23 cellular contexts compared by ENCODE assay signal in genomic region chr5:142878111-142878510, GRCh38.
DNase-seq lines count a peak whose midpoint lies in the region; ATAC-seq, FAIRE-seq and TF ChIP-seq lines count a peak whose summit lies in the region.
"Had no signal": no experiment of that assay in that cellular context is flagged by ENCODE, and none has a peak within 500 bp of the region (broad histone marks: within the 10 kb centered on the region; RNA-seq: fewer than 3 reads in every experiment).

No MANE protein-coding gene starts in this region.

- no peak overlapping the region for H3K4me2 ChIP-seq in K562 (ENCODE audit: insufficient read depth, low read length)
- H3K4me2 ChIP-seq: A549 had no signal

- H3K27ac ChIP-seq in HEK293 (ENCODE audit: extremely low read depth, low read depth, low read length): no peak overlapping the region
- H3K27ac ChIP-seq in K562 (ENCODE audit: extremely low read depth, low read depth, low read length): no peak overlapping the region
- peak overlapping the region in 3 of 4 donors; percentile 48 to 76 (median 71) for H3K27ac ChIP-seq in tibial nerve
- no peak overlapping the region for H3K27ac ChIP-seq in ovary
- H3K27ac ChIP-seq: A549, HL-60 had no signal

- peak overlapping the region in 1 of 2 donors; percentile 22 for H3K27ac Mint-ChIP-seq in stimulated activated naive CD8-positive, alpha-beta T cell treated with anti-CD3 and anti-CD28 coated beads, Interleukin-15, amount 100 ng/mL, for 72 hours
- H3K27ac Mint-ChIP-seq: HFFc6 had no signal

- H3K4me3 Mint-ChIP-seq in stimulated activated naive CD8-positive, alpha-beta T cell treated with anti-CD3 and anti-CD28 coated beads, Interleukin-15, amount 100 ng/mL, for 72 hours: no peak overlapping the region
- H3K4me3 Mint-ChIP-seq: CD14-positive monocyte; CD4-positive, alpha-beta memory T cell; HFFc6 had no signal

- ATAC-seq in K562: no peak
- ATAC-seq in stimulated activated naive CD8-positive, alpha-beta T cell treated with anti-CD3 and anti-CD28 coated beads, Interleukin-15, amount 100 ng/mL, for 72 hours: no peak
- ATAC-seq: A549, GM12878 had no signal

- H3K9me3 Mint-ChIP-seq in stimulated activated naive CD8-positive, alpha-beta T cell treated with anti-CD3 and anti-CD28 coated beads, Interleukin-15, amount 100 ng/mL, for 72 hours: no peaks in the 10 kb centered on the region
- H3K9me3 Mint-ChIP-seq: CD4-positive, alpha-beta memory T cell; HFFc6 had no signal

- TF ChIP-seq CTCF in HEK293 (tag by site-specific recombination; IDR thresholded peaks at IDR 0.05): no peak
- TF ChIP-seq CTCF in K562 (IDR thresholded peaks at IDR 0.05 in 2 of 3, conservative IDR thresholded peaks at IDR 0.05 in 1 of 3; ENCODE audit: insufficient read depth in 2 of 3, low read depth in 1 of 3, low read length in 3 of 3): no peak
- no peak for TF ChIP-seq CTCF in tibial nerve (IDR thresholded peaks at IDR 0.05)
- no peak for TF ChIP-seq CTCF in ovary (IDR thresholded peaks at IDR 0.05)

- no peaks in the 10 kb centered on the region for H3K4me1 Mint-ChIP-seq in stimulated activated naive CD8-positive, alpha-beta T cell treated with anti-CD3 and anti-CD28 coated beads, Interleukin-15, amount 100 ng/mL, for 72 hours

- no peak for TF ChIP-seq RAD21 in K562 (CRISPR knock-in tag; conservative IDR thresholded peaks at IDR 0.05 in 1 of 2, IDR thresholded peaks at IDR 0.05 in 1 of 2)

- under 1% methylated on average over 7 of the region's 7 CpGs for WGBS in K562 (ENCODE audit: insufficient coverage, low coverage, missing lambda C conversion rate)
- 42 to 49% methylated on average over 7 of the region's 7 CpGs for WGBS in tibial nerve, 2 donors
- 72 to 83% (median 81%) methylated on average over 7 of the region's 7 CpGs for WGBS in ovary, 3 donors

- intact Hi-C loops in K562 (cut with micrococcal nuclease): no loop called here
- intact Hi-C loops in ovary (cut with DNase I): loop anchor here in 3 of 4 donors (5.0 to 10.0 kb wide), 3 partner anchors 156 to 273 kb away; no protein-coding TSS in a partner anchor

- H3K9me3 ChIP-seq in HEK293 (ENCODE audit: control insufficient read depth, insufficient read depth, low read depth, low read length): no peaks in the 10 kb centered on the region
- no peaks in the 10 kb centered on the region for H3K9me3 ChIP-seq in K562 (replicated peaks; ENCODE audit: control insufficient read depth, insufficient read depth, low read depth, low read length)
- H3K9me3 ChIP-seq in tibial nerve: no peaks in the 10 kb centered on the region
- no peaks in the 10 kb centered on the region for H3K9me3 ChIP-seq in ovary
- H3K9me3 ChIP-seq: A549 had no signal

- H3K9me1 ChIP-seq in K562 (ENCODE audit: control insufficient read depth, insufficient read depth, low read length): no peaks in the 10 kb centered on the region

- CTCF ChIA-PET in HEK293 (lab: Yijun Ruan, JAX) (interaction anchor here (1.2 to 16.6 kb wide), 6 partner anchors 10 to 161 kb away, joined by 3 to 572 read pairs (median 19); no protein-coding TSS in a partner anchor), K562 (lab: Yijun Ruan, JAX; ENCODE audit: low intra/inter-chr PET ratio) (interaction anchor here (5.1 kb wide), 1 partner anchor 130 kb away, joined by 47 read pairs; no protein-coding TSS in a partner anchor)

- no peak overlapping the region for H3K9ac ChIP-seq in K562 (ENCODE audit: insufficient read depth in 1 of 2, low read depth in 2 of 2, low read length in 2 of 2)

- POLR2A ChIA-PET in HEK293 (lab: Yijun Ruan, JAX): no interaction called here
- POLR2A ChIA-PET in K562 (lab: Yijun Ruan, JAX): no interaction called here

- in situ Hi-C loops in K562 (cut with MboI): no loop called here

- H3K27me3 Mint-ChIP-seq in stimulated activated naive CD8-positive, alpha-beta T cell treated with anti-CD3 and anti-CD28 coated beads, Interleukin-15, amount 100 ng/mL, for 72 hours: no peaks in the 10 kb centered on the region
- H3K27me3 Mint-ChIP-seq: CD4-positive, alpha-beta memory T cell had no signal

- DNase-seq in K562 (ENCODE audit: extremely low read depth in 1 of 4, low spot score in 3 of 4) (no peak), foreskin melanocyte (peak; percentile 39), tibial nerve (ENCODE audit: low spot score in 2 of 2) (no peak), ovary (no peak), NCI-H1930 (lab: John Stamatoyannopoulos, UW) (no peak), A172 (ENCODE audit: low spot score) (no peak)
- DNase-seq in stimulated activated naive CD8-positive, alpha-beta T cell treated with anti-CD3 and anti-CD28 coated beads, Interleukin-15, amount 100 ng/mL, for 72 hours: no peak
- DNase-seq: AML-193; CD4-positive, alpha-beta memory T cell; DMS 273 treated with DMSO at 0.1 percent for 48 hours; DMS53; DND-41; EL; HCEC 1CT; HFFc6; KBM-7 had no signal

- no peaks in the 10 kb centered on the region for H3K79me2 ChIP-seq in K562 (ENCODE audit: control insufficient read depth, insufficient read depth, low read length)

- no peaks in the 10 kb centered on the region for H4K20me1 ChIP-seq in K562 (replicated peaks; ENCODE audit: control insufficient read depth, insufficient read depth, low read length)

- H3K4me3 ChIP-seq in HEK293 (ENCODE audit: low read depth, low read length): no peak overlapping the region
- H3K4me3 ChIP-seq in K562: no peak overlapping the region
- no peak overlapping the region for H3K4me3 ChIP-seq in tibial nerve
- no peak overlapping the region for H3K4me3 ChIP-seq in ovary
- H3K4me3 ChIP-seq: A549, GM12878 had no signal

- BruUV-seq in K562 (replicated peaks; lab: Mats Ljungman, UMichigan): no TSS peak

- TF ChIP-seq POLR2A in K562 (conservative IDR thresholded peaks at IDR 0.05) (no peak), tibial nerve (IDR thresholded peaks at IDR 0.05) (no peak), ovary (IDR thresholded peaks at IDR 0.05) (no peak)

- no peak overlapping the region for H2AFZ ChIP-seq in K562 (ENCODE audit: low read depth, low read length)

- H3K27me3 ChIP-seq in K562 (ENCODE audit: control insufficient read depth in 2 of 2, insufficient read depth in 2 of 2, low read length in 2 of 2) (peaks cover 6 to 9% of the 10 kb centered on the region in 2 experiments; a peak in 3 of 5 replicates), tibial nerve (no peaks in the 10 kb centered on the region), ovary (no peaks in the 10 kb centered on the region)

- no peak for FAIRE-seq in K562 (lab: Jason Lieb, UNC)
- FAIRE-seq: GM12878, GM19239, H54 had no signal

- no peaks in the 10 kb centered on the region for H3K36me3 ChIP-seq in HEK293 (ENCODE audit: control insufficient read depth in 2 of 2, insufficient read depth in 1 of 2, low read length in 2 of 2)
- no peaks in the 10 kb centered on the region for H3K36me3 ChIP-seq in K562 (ENCODE audit: control insufficient read depth, insufficient read depth, low read length)
- no peaks in the 10 kb centered on the region for H3K36me3 ChIP-seq in tibial nerve
- H3K36me3 ChIP-seq in ovary: no peaks in the 10 kb centered on the region

- no peak for TF ChIP-seq EP300 in K562 (IDR thresholded peaks at IDR 0.05; ENCODE audit: low read length)
- TF ChIP-seq EP300 in tibial nerve (IDR thresholded peaks at IDR 0.05): peak in 1 of 2 donors; percentile 33
- TF ChIP-seq EP300 in ovary (IDR thresholded peaks at IDR 0.05): no peak

- H3K4me1 ChIP-seq in HEK293 (ENCODE audit: control insufficient read depth, insufficient read depth, low read length) (no peaks in the 10 kb centered on the region), K562 (replicated peaks in 1 of 2; ENCODE audit: control insufficient read depth in 2 of 2, insufficient read depth in 2 of 2, low read length in 2 of 2) (no peaks in the 10 kb centered on the region), tibial nerve (peaks cover 0 to 76% (median 22%) of the 10 kb centered on the region in 4 donors), ovary (ENCODE audit: insufficient read depth) (no peaks in the 10 kb centered on the region)

TF ChIP-seq in HEK293, 187 proteins besides CTCF, POLR2A, EP300 and RAD21:
- TF ChIP-seq ZBTB21 (tag by site-specific recombination; IDR thresholded peaks at IDR 0.05) (no peak), ZNF133 (tag by site-specific recombination; IDR thresholded peaks at IDR 0.05) (no peak), KLF7 (tag by site-specific recombination; IDR thresholded peaks at IDR 0.05; ENCODE audit: borderline replicate concordance) (no peak), ZNF585B (tag by site-specific recombination; IDR thresholded peaks at IDR 0.05) (no peak), ZNF768 (tag by site-specific recombination; IDR thresholded peaks at IDR 0.05) (peak; percentile 28; the same call in 1 of the 2 replicates)

TF ChIP-seq in K562, 482 proteins besides CTCF, POLR2A, EP300 and RAD21:
- TF ChIP-seq NFIC (IDR thresholded peaks at IDR 0.05): 0 out of 2 replicates have a peak, but pooled peaks have one; percentile 7
- no peak for TF ChIP-seq KLF6 (CRISPR knock-in tag; IDR thresholded peaks at IDR 0.05; ENCODE audit: borderline replicate concordance)
- TF ChIP-seq CHAMP1 (IDR thresholded peaks at IDR 0.05): no peak
- no peak for TF ChIP-seq BCL6 (CRISPR knock-in tag; IDR thresholded peaks at IDR 0.05)
- no peak for TF ChIP-seq PTRF (tag; IDR thresholded peaks at IDR 0.05)
- no peak for TF ChIP-seq FOXJ3 (CRISPR knock-in tag; IDR thresholded peaks at IDR 0.05)
- no peak for TF ChIP-seq ZKSCAN3 (CRISPR knock-in tag; IDR thresholded peaks at IDR 0.05)
- no peak for TF ChIP-seq MXI1 (IDR thresholded peaks at IDR 0.05; ENCODE audit: low read depth, low read length)

Comparison
In these comparisons a context has a peak if more than half of its experiments do, and no peak if none do; other contexts are left out.
1. H3K27ac ChIP-seq: peak in tibial nerve (3 of 4); none in HEK293 (single experiment), K562 (single experiment) and ovary (0 of 2).